In the genomic region with DNA sequence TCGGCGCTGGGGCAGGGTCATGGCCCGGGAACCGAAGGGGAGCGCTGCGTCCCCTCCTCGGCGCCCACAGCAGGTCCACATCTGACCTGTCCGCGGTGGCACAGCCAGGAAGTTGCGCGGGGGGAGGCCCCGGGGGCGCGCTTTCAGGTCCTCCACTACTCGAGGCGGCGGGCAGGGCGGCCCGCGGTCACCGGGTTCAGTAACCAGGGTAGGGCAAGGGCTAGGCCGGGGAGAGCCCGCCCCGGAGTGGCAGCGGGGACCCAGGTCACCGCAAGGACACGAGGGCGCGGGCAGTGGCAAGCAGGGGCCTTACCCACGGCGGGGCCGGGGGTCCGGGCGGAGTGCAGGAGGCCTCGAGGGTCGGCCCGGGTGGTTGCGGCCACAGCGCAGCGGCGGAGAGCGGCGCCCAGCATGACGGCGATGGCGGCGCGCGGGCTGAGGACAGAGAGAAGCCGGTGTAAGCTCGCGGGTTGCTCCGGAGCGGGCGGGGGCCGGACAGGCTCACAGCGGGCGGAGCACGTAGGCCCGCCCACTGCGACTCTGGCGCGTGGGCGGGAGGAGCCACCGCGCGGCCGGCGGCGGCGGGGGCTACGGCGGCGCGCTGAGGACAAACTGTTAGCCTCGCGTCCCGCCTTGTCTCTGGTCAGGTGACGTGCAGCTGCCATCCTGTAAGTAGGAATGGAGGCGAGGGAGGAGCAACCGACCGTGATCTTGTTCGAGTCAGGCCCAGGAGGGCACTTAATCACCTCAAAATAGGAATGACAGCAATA, we compare ENCODE assay signal across 1 cellular context.
TF ChIP-seq lines count a peak whose summit lies in the region.

A gene (minus strand): TSS at position 472 of the 770 bp plus-strand sequence. CDS start 59 bp downstream, at position 413.

TF ChIP-seq in HepG2, 621 proteins besides CTCF, POLR2A, EP300 and RAD21 (continued from another document and continues in another):
- TF ChIP-seq, protein P1, sequence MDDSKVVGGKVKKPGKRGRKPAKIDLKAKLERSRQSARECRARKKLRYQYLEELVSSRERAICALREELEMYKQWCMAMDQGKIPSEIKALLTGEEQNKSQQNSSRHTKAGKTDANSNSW (CRISPR knock-in tag; IDR thresholded peaks at IDR 0.05; ENCODE audit: borderline replicate concordance) = no peak
- TF ChIP-seq RXRA (CRISPR knock-in tag; IDR thresholded peaks at IDR 0.05) (peak; percentile 94), CREM (IDR thresholded peaks at IDR 0.05) (no peak), CREM (CRISPR knock-in tag; IDR thresholded peaks at IDR 0.05) (no peak), RBM22 (optimal IDR thresholded peaks at IDR 0.05; ENCODE audit: low read length) (no peak), SAFB2 (CRISPR knock-in tag; IDR thresholded peaks at IDR 0.05; ENCODE audit: borderline replicate concordance, low read depth) (peak; percentile 87; the same call in 1 of the 2 replicates), ATF1 (CRISPR knock-in tag; IDR thresholded peaks at IDR 0.05) (no peak), KLF6 (CRISPR knock-in tag; IDR thresholded peaks at IDR 0.05) (peak; percentile 80; the same call in 1 of the 2 replicates), KLF12 (CRISPR knock-in tag; IDR thresholded peaks at IDR 0.05; ENCODE audit: borderline replicate concordance) (peak; percentile 52; the same call in 1 of the 2 replicates), TRIM24 (CRISPR knock-in tag; IDR thresholded peaks at IDR 0.05) (no peak), ZNF883 (CRISPR knock-in tag; IDR thresholded peaks at IDR 0.05; ENCODE audit: not compliant biosample characterization) (peak; percentile 81), MAFF (IDR thresholded peaks at IDR 0.05; ENCODE audit: low read depth, low read length) (no peak), ZSCAN25 (CRISPR knock-in tag; IDR thresholded peaks at IDR 0.05) (peak; percentile 89), ZBTB1 (CRISPR knock-in tag; IDR thresholded peaks at IDR 0.05; ENCODE audit: borderline replicate concordance) (no peak), SALL2 (CRISPR knock-in tag; IDR thresholded peaks at IDR 0.05) (no peak), ZSCAN20 (CRISPR knock-in tag; IDR thresholded peaks at IDR 0.05; ENCODE audit: borderline replicate concordance) (no peak), PRMT3 (CRISPR knock-in tag; IDR thresholded peaks at IDR 0.05; ENCODE audit: borderline replicate concordance, low read depth) (no peak), ZNF235 (CRISPR knock-in tag; IDR thresholded peaks at IDR 0.05; ENCODE audit: borderline replicate concordance) (no peak), CHCHD3 (CRISPR knock-in tag; IDR thresholded peaks at IDR 0.05) (0 out of 2 replicates have a peak, but pooled peaks have one; percentile 87), HNRNPLL (IDR thresholded peaks at IDR 0.05; ENCODE audit: low read depth, low read length, poor library complexity, severe bottlenecking) (peak; percentile 91), HDAC6 (IDR thresholded peaks at IDR 0.05; ENCODE audit: low read depth, low read length) (no peak), IKZF1 (IDR thresholded peaks at IDR 0.05) (no peak), TOE1 (CRISPR knock-in tag; IDR thresholded peaks at IDR 0.05) (no peak), NFKBIZ (CRISPR knock-in tag; IDR thresholded peaks at IDR 0.05) (0 out of 2 replicates have a peak, but pooled peaks have one; percentile 71), HMG20A (CRISPR knock-in tag; IDR thresholded peaks at IDR 0.05; ENCODE audit: borderline replicate concordance) (no peak), GATA4 (IDR thresholded peaks at IDR 0.05; ENCODE audit: borderline replicate concordance, low read depth) (peak; percentile 67; the same call in 1 of the 2 replicates)
- TF ChIP-seq, protein P2, sequence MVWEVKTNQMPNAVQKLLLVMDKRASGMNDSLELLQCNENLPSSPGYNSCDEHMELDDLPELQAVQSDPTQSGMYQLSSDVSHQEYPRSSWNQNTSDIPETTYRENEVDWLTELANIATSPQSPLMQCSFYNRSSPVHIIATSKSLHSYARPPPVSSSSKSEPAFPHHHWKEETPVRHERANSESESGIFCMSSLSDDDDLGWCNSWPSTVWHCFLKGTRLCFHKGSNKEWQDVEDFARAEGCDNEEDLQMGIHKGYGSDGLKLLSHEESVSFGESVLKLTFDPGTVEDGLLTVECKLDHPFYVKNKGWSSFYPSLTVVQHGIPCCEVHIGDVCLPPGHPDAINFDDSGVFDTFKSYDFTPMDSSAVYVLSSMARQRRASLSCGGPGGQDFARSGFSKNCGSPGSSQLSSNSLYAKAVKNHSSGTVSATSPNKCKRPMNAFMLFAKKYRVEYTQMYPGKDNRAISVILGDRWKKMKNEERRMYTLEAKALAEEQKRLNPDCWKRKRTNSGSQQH (CRISPR knock-in tag; IDR thresholded peaks at IDR 0.05; ENCODE audit: low read depth) = peak; percentile 58
- TF ChIP-seq, protein P3, sequence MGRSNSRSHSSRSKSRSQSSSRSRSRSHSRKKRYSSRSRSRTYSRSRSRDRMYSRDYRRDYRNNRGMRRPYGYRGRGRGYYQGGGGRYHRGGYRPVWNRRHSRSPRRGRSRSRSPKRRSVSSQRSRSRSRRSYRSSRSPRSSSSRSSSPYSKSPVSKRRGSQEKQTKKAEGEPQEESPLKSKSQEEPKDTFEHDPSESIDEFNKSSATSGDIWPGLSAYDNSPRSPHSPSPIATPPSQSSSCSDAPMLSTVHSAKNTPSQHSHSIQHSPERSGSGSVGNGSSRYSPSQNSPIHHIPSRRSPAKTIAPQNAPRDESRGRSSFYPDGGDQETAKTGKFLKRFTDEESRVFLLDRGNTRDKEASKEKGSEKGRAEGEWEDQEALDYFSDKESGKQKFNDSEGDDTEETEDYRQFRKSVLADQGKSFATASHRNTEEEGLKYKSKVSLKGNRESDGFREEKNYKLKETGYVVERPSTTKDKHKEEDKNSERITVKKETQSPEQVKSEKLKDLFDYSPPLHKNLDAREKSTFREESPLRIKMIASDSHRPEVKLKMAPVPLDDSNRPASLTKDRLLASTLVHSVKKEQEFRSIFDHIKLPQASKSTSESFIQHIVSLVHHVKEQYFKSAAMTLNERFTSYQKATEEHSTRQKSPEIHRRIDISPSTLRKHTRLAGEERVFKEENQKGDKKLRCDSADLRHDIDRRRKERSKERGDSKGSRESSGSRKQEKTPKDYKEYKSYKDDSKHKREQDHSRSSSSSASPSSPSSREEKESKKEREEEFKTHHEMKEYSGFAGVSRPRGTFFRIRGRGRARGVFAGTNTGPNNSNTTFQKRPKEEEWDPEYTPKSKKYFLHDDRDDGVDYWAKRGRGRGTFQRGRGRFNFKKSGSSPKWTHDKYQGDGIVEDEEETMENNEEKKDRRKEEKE (IDR thresholded peaks at IDR 0.05) = no peak
- TF ChIP-seq, protein P4, sequence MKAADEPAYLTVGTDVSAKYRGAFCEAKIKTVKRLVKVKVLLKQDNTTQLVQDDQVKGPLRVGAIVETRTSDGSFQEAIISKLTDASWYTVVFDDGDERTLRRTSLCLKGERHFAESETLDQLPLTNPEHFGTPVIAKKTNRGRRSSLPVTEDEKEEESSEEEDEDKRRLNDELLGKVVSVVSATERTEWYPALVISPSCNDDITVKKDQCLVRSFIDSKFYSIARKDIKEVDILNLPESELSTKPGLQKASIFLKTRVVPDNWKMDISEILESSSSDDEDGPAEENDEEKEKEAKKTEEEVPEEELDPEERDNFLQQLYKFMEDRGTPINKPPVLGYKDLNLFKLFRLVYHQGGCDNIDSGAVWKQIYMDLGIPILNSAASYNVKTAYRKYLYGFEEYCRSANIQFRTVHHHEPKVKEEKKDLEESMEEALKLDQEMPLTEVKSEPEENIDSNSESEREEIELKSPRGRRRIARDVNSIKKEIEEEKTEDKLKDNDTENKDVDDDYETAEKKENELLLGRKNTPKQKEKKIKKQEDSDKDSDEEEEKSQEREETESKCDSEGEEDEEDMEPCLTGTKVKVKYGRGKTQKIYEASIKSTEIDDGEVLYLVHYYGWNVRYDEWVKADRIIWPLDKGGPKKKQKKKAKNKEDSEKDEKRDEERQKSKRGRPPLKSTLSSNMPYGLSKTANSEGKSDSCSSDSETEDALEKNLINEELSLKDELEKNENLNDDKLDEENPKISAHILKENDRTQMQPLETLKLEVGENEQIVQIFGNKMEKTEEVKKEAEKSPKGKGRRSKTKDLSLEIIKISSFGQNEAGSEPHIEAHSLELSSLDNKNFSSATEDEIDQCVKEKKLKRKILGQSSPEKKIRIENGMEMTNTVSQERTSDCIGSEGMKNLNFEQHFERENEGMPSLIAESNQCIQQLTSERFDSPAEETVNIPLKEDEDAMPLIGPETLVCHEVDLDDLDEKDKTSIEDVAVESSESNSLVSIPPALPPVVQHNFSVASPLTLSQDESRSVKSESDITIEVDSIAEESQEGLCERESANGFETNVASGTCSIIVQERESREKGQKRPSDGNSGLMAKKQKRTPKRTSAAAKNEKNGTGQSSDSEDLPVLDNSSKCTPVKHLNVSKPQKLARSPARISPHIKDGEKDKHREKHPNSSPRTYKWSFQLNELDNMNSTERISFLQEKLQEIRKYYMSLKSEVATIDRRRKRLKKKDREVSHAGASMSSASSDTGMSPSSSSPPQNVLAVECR (CRISPR knock-in tag; IDR thresholded peaks at IDR 0.05; ENCODE audit: borderline replicate concordance) = peak; percentile 97
- TF ChIP-seq, protein P5, sequence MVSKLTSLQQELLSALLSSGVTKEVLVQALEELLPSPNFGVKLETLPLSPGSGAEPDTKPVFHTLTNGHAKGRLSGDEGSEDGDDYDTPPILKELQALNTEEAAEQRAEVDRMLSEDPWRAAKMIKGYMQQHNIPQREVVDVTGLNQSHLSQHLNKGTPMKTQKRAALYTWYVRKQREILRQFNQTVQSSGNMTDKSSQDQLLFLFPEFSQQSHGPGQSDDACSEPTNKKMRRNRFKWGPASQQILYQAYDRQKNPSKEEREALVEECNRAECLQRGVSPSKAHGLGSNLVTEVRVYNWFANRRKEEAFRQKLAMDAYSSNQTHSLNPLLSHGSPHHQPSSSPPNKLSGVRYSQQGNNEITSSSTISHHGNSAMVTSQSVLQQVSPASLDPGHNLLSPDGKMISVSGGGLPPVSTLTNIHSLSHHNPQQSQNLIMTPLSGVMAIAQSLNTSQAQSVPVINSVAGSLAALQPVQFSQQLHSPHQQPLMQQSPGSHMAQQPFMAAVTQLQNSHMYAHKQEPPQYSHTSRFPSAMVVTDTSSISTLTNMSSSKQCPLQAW (CRISPR knock-in tag; IDR thresholded peaks at IDR 0.05) = no peak
- TF ChIP-seq, protein P6, sequence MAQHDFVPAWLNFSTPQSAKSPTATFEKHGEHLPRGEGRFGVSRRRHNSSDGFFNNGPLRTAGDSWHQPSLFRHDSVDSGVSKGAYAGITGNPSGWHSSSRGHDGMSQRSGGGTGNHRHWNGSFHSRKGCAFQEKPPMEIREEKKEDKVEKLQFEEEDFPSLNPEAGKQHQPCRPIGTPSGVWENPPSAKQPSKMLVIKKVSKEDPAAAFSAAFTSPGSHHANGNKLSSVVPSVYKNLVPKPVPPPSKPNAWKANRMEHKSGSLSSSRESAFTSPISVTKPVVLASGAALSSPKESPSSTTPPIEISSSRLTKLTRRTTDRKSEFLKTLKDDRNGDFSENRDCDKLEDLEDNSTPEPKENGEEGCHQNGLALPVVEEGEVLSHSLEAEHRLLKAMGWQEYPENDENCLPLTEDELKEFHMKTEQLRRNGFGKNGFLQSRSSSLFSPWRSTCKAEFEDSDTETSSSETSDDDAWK (CRISPR knock-in tag; IDR thresholded peaks at IDR 0.05) = no peak
- TF ChIP-seq, protein P7, sequence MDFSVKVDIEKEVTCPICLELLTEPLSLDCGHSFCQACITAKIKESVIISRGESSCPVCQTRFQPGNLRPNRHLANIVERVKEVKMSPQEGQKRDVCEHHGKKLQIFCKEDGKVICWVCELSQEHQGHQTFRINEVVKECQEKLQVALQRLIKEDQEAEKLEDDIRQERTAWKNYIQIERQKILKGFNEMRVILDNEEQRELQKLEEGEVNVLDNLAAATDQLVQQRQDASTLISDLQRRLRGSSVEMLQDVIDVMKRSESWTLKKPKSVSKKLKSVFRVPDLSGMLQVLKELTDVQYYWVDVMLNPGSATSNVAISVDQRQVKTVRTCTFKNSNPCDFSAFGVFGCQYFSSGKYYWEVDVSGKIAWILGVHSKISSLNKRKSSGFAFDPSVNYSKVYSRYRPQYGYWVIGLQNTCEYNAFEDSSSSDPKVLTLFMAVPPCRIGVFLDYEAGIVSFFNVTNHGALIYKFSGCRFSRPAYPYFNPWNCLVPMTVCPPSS (IDR thresholded peaks at IDR 0.05) = no peak
- TF ChIP-seq, protein P8, sequence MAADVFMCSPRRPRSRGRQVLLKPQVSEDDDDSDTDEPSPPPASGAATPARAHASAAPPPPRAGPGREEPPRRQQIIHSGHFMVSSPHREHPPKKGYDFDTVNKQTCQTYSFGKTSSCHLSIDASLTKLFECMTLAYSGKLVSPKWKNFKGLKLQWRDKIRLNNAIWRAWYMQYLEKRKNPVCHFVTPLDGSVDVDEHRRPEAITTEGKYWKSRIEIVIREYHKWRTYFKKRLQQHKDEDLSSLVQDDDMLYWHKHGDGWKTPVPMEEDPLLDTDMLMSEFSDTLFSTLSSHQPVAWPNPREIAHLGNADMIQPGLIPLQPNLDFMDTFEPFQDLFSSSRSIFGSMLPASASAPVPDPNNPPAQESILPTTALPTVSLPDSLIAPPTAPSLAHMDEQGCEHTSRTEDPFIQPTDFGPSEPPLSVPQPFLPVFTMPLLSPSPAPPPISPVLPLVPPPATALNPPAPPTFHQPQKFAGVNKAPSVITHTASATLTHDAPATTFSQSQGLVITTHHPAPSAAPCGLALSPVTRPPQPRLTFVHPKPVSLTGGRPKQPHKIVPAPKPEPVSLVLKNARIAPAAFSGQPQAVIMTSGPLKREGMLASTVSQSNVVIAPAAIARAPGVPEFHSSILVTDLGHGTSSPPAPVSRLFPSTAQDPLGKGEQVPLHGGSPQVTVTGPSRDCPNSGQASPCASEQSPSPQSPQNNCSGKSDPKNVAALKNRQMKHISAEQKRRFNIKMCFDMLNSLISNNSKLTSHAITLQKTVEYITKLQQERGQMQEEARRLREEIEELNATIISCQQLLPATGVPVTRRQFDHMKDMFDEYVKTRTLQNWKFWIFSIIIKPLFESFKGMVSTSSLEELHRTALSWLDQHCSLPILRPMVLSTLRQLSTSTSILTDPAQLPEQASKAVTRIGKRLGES (CRISPR knock-in tag; IDR thresholded peaks at IDR 0.05; ENCODE audit: borderline replicate concordance) = no peak
- TF ChIP-seq, protein P9, sequence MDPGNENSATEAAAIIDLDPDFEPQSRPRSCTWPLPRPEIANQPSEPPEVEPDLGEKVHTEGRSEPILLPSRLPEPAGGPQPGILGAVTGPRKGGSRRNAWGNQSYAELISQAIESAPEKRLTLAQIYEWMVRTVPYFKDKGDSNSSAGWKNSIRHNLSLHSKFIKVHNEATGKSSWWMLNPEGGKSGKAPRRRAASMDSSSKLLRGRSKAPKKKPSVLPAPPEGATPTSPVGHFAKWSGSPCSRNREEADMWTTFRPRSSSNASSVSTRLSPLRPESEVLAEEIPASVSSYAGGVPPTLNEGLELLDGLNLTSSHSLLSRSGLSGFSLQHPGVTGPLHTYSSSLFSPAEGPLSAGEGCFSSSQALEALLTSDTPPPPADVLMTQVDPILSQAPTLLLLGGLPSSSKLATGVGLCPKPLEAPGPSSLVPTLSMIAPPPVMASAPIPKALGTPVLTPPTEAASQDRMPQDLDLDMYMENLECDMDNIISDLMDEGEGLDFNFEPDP (CRISPR knock-in tag; conservative IDR thresholded peaks at IDR 0.05) = 0 out of 2 replicates have a peak, but pooled peaks have one; percentile 52
- TF ChIP-seq, protein P10, sequence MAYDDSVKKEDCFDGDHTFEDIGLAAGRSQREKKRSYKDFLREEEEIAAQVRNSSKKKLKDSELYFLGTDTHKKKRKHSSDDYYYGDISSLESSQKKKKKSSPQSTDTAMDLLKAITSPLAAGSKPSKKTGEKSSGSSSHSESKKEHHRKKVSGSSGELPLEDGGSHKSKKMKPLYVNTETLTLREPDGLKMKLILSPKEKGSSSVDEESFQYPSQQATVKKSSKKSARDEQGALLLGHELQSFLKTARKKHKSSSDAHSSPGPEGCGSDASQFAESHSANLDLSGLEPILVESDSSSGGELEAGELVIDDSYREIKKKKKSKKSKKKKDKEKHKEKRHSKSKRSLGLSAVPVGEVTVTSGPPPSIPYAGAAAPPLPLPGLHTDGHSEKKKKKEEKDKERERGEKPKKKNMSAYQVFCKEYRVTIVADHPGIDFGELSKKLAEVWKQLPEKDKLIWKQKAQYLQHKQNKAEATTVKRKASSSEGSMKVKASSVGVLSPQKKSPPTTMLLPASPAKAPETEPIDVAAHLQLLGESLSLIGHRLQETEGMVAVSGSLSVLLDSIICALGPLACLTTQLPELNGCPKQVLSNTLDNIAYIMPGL (CRISPR knock-in tag; IDR thresholded peaks at IDR 0.05; ENCODE audit: borderline replicate concordance in 1 of 2, low read depth in 1 of 2) = peak; percentile 65 to 96; a peak in 3 of 4 replicates
